In genomic region chr12:109998241-109998903, GRCh38 we compare ENCODE assay signal across 8 cellular contexts. TPM values are rescaled to one million over a fixed set of nuclear protein-coding genes. Genes with fewer than 3 reads are reported as not detected.
A peak's percentile ranks its signal among the peaks of the same experiment; 100 is the strongest.
DNase-seq lines count a peak whose midpoint lies in the region; ATAC-seq and TF ChIP-seq lines count a peak whose summit lies in the region.

No MANE protein-coding gene starts in this region.

- TF ChIP-seq RAD21 in liver (IDR thresholded peaks at IDR 0.05) = no peak

- H3K9me3 ChIP-seq in liver (ENCODE audit: control insufficient read depth in 4 of 4, low read length in 3 of 4) (no peaks in the 10 kb centered on the region), upper lobe of right lung (no peaks in the 10 kb centered on the region)

- H3K27me3 ChIP-seq in liver (ENCODE audit: control insufficient read depth in 4 of 4, insufficient read depth in 4 of 4, low read length in 3 of 4) = no peaks in the 10 kb centered on the region
- no peaks in the 10 kb centered on the region for H3K27me3 ChIP-seq in upper lobe of right lung

- H3K9ac ChIP-seq in liver (ENCODE audit: low read depth in 1 of 2, low read length in 2 of 2) = peak overlapping the region in 1 of 2 donors; percentile 88

- WGBS in liver = 56% methylated on average over 9 of the region's 9 CpGs

- no peaks in the 10 kb centered on the region for H3K9me3 Mint-ChIP-seq in activated naive CD4-positive, alpha-beta T cell treated with anti-CD3 and anti-CD28 coated beads, Interleukin-2, amount 10 ng/mL, durations not matched to agents 7 days and 5 days
- H3K9me3 Mint-ChIP-seq in activated naive CD8-positive, alpha-beta T cell treated with anti-CD3 and anti-CD28 coated beads for 36 hours = no peaks in the 10 kb centered on the region

- peak overlapping the region; percentile 78 to 92 (median 86) for H3K4me3 ChIP-seq in liver (ENCODE audit: low read depth in 1 of 3, low read length in 3 of 3)
- peak overlapping the region; percentile 90 for H3K4me3 ChIP-seq in upper lobe of right lung

- ATAC-seq in upper lobe of right lung (no peak), GM18517 (IDR thresholded peaks at IDR 0.05; ENCODE audit: unreplicated experiment) (no peak), GM21737 (IDR thresholded peaks at IDR 0.05; ENCODE audit: unreplicated experiment) (no peak), HG03432 (IDR thresholded peaks at IDR 0.05; ENCODE audit: unreplicated experiment) (no peak)

- H3K27ac ChIP-seq in liver (ENCODE audit: low read depth in 1 of 2, low read length in 2 of 2) (peak overlapping the region; percentile 90 to 95), upper lobe of right lung (peak overlapping the region; percentile 95)

- peaks cover 3% of the 10 kb centered on the region for H3K27me3 Mint-ChIP-seq in activated naive CD4-positive, alpha-beta T cell treated with anti-CD3 and anti-CD28 coated beads, Interleukin-2, amount 10 ng/mL, durations not matched to agents 7 days and 5 days
- no peaks in the 10 kb centered on the region for H3K27me3 Mint-ChIP-seq in activated naive CD8-positive, alpha-beta T cell treated with anti-CD3 and anti-CD28 coated beads for 36 hours

- peaks cover 0 to 31% (median 23%) of the 10 kb centered on the region in 4 donors for H3K4me1 ChIP-seq in liver (ENCODE audit: control insufficient read depth in 4 of 4, insufficient read depth in 4 of 4, low read length in 3 of 4)
- H3K4me1 ChIP-seq in upper lobe of right lung = peaks cover 55% of the 10 kb centered on the region

- TF ChIP-seq CTCF in liver (IDR thresholded peaks at IDR 0.05; ENCODE audit: low read depth, low read length, missing input control) (peak; percentile 1), upper lobe of right lung (IDR thresholded peaks at IDR 0.05) (no peak)

- peak overlapping the region; percentile 94 for H3K27ac Mint-ChIP-seq in activated naive CD4-positive, alpha-beta T cell treated with anti-CD3 and anti-CD28 coated beads, Interleukin-2, amount 10 ng/mL, durations not matched to agents 7 days and 5 days
- H3K27ac Mint-ChIP-seq in activated naive CD8-positive, alpha-beta T cell treated with anti-CD3 and anti-CD28 coated beads for 36 hours = peak overlapping the region; percentile 99

- peaks cover 0 to 4% (median 0%) of the 10 kb centered on the region in 4 donors for H3K36me3 ChIP-seq in liver (ENCODE audit: control insufficient read depth in 4 of 4, insufficient read depth in 3 of 4, low read depth in 1 of 4, low read length in 3 of 4)
- no peaks in the 10 kb centered on the region for H3K36me3 ChIP-seq in upper lobe of right lung

- peak overlapping the region; percentile 88 for H3K4me3 Mint-ChIP-seq in activated naive CD4-positive, alpha-beta T cell treated with anti-CD3 and anti-CD28 coated beads, Interleukin-2, amount 10 ng/mL, durations not matched to agents 7 days and 5 days
- peak overlapping the region; percentile 90 for H3K4me3 Mint-ChIP-seq in activated naive CD8-positive, alpha-beta T cell treated with anti-CD3 and anti-CD28 coated beads for 36 hours

- H3K4me1 Mint-ChIP-seq in activated naive CD4-positive, alpha-beta T cell treated with anti-CD3 and anti-CD28 coated beads, Interleukin-2, amount 10 ng/mL, durations not matched to agents 7 days and 5 days = peaks cover 70% of the 10 kb centered on the region
- H3K4me1 Mint-ChIP-seq in activated naive CD8-positive, alpha-beta T cell treated with anti-CD3 and anti-CD28 coated beads for 36 hours = peaks cover 52% of the 10 kb centered on the region

- intact Hi-C loops in upper lobe of right lung (cut with DNase I) = no loop called here

- DNase-seq in activated naive CD4-positive, alpha-beta T cell treated with anti-CD3 and anti-CD28 coated beads, Interleukin-2, amount 10 ng/mL, durations not matched to agents 7 days and 5 days = no peak
- DNase-seq in activated naive CD4-positive, alpha-beta T cell treated with anti-CD3 and anti-CD28 coated beads, Interleukin-2, amount 50 U/mL, for 16 hours = no peak
- DNase-seq in activated naive CD8-positive, alpha-beta T cell treated with anti-CD3 and anti-CD28 coated beads for 36 hours = no peak
- no peak for DNase-seq in upper lobe of right lung

- CTCF ChIA-PET in activated naive CD4-positive, alpha-beta T cell treated with anti-CD3 and anti-CD28 coated beads, Interleukin-2, amount 10 ng/mL, durations not matched to agents 7 days and 5 days (lab: Charles Lee) = interaction anchor here (1.5 kb wide), 1 partner anchor 12 kb away, joined by 4 read pairs; no protein-coding TSS in a partner anchor

- peaks cover 27% of the 10 kb centered on the region for H3K36me3 Mint-ChIP-seq in activated naive CD4-positive, alpha-beta T cell treated with anti-CD3 and anti-CD28 coated beads, Interleukin-2, amount 10 ng/mL, durations not matched to agents 7 days and 5 days
- H3K36me3 Mint-ChIP-seq in activated naive CD8-positive, alpha-beta T cell treated with anti-CD3 and anti-CD28 coated beads for 36 hours = peaks cover 4% of the 10 kb centered on the region

TF ChIP-seq in liver, 16 proteins besides CTCF, POLR2A, EP300 and RAD21:
- TF ChIP-seq HNF4A (conservative IDR thresholded peaks at IDR 0.05) = no peak
- no peak for TF ChIP-seq ATF3 (IDR thresholded peaks at IDR 0.05)
- no peak for TF ChIP-seq FOXA1 (IDR thresholded peaks at IDR 0.05)
- no peak for TF ChIP-seq YY1 (IDR thresholded peaks at IDR 0.05)
- TF ChIP-seq ZBTB33 (IDR thresholded peaks at IDR 0.05) = no peak
- no peak for TF ChIP-seq GABPA (IDR thresholded peaks at IDR 0.05 in 1 of 2, conservative IDR thresholded peaks at IDR 0.05 in 1 of 2)
- TF ChIP-seq HNF4G (IDR thresholded peaks at IDR 0.05) = no peak
- TF ChIP-seq RXRA (IDR thresholded peaks at IDR 0.05) = no peak
- TF ChIP-seq FOXA2 (IDR thresholded peaks at IDR 0.05) = no peak
- TF ChIP-seq EGR1 (IDR thresholded peaks at IDR 0.05; ENCODE audit: low read depth in 2 of 2) = no peak
- no peak for TF ChIP-seq REST (IDR thresholded peaks at IDR 0.05)
- TF ChIP-seq MAX (IDR thresholded peaks at IDR 0.05) = no peak
- TF ChIP-seq NR2F2 (IDR thresholded peaks at IDR 0.05) = no peak
- no peak for TF ChIP-seq SP1 (IDR thresholded peaks at IDR 0.05)

RNA-seq across cellular contexts. Expression of gene ANKRD13A, which starts 0.9 kb away (rescaled TPM):
- total RNA-seq in activated naive CD8-positive, alpha-beta T cell treated with anti-CD3 and anti-CD28 coated beads for 36 hours = 10 to 100 TPM; 36.8 to 43.6 TPM
- total RNA-seq in liver (10 to 100 TPM; 27.0 to 40.5 TPM), upper lobe of right lung (54.0 TPM)
- polyA plus RNA-seq in liver = 10 to 100 TPM in 1 of 2 donors, 1 to 10 TPM in 1; 7.0 to 10.5 TPM

RNA-seq across cellular contexts. Expression of gene GIT2, which starts 2.2 kb away (rescaled TPM):
- total RNA-seq in activated naive CD8-positive, alpha-beta T cell treated with anti-CD3 and anti-CD28 coated beads for 36 hours = 10 to 100 TPM; 50.6 to 51.0 TPM
- total RNA-seq in liver (10 to 100 TPM; 22.2 to 30.4 TPM), upper lobe of right lung (52.1 TPM)
- polyA plus RNA-seq in liver = 10 to 100 TPM in 1 of 2 donors, 1 to 10 TPM in 1; 6.7 to 11.1 TPM

RNA-seq across cellular contexts. Expression of gene C12orf76, which starts 50.0 kb away (rescaled TPM):
- 1 to 10 TPM; 6.6 to 7.3 TPM for total RNA-seq in activated naive CD8-positive, alpha-beta T cell treated with anti-CD3 and anti-CD28 coated beads for 36 hours
- total RNA-seq in liver (10 to 100 TPM in 1 of 2 donors, 1 to 10 TPM in 1; 5.9 to 22.4 TPM), upper lobe of right lung (25.0 TPM)
- 1 to 10 TPM; 5.6 to 6.4 TPM for polyA plus RNA-seq in liver
